Comparison of ENCODE assay signal across 7 cellular contexts in the genomic region with DNA sequence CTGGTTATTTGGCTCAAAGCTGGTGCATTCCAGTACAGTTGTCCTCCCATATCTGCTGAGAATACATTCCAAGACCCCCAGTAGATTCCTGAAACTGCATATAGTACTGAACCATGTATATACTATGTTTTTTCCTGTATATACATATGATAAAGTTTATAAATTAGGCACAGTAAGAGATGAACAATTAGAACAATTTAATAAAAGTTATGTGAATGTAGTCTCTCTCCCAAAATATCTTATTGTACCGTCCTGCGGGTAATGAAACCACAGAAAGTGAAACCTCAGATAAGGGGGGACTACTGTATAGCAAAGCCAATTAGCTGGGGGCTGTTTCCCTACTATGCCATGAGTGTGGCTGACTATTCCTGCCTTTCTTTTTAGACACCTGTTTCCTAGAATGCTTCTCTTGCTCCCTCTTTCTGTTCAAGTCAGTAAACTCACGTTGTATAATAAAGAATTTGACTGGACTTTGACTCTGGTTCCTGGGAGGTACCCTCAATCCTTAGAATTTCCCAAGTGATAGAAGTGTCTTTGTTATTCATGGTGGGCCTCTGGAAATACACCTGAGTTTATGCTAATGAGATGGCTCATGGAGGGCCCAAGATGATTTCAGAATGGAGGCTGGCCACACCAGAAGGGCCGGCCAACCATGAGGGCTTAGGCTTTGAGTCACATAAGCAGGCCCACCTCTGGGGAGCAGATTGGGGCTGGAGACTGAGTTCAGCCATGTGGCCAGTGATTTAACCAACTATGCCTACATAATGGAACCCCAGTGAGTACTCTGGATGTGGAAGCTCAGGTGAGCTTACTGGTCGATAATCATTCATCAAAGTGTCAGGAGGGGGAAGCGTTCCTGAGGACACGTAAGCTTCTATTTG. TPM values are rescaled to one million over a fixed set of nuclear protein-coding genes. Genes with fewer than 3 reads are reported as not detected.
DNase-seq lines count a peak whose midpoint lies in the region; ATAC-seq and TF ChIP-seq lines count a peak whose summit lies in the region.

No MANE protein-coding gene starts in this region.

- peak overlapping the region; percentile 87; the same call in 1 of the 2 replicates for H3K9ac ChIP-seq in PC-3 (ENCODE audit: low read length)

- peaks cover 10% of the 10 kb centered on the region; the same call in 1 of the 2 replicates for H3K79me2 ChIP-seq in PC-3 (ENCODE audit: low read length)

- H3K4me3 ChIP-seq in PC-3 (ENCODE audit: low read length) (peak overlapping the region; percentile 93), epithelial cell of esophagus (ENCODE audit: low read length) (peak overlapping the region; percentile 91), psoas muscle (peak overlapping the region; percentile 96)

- H3K9me3 ChIP-seq in PC-3 (ENCODE audit: low read length) (no peaks in the 10 kb centered on the region), psoas muscle (no peaks in the 10 kb centered on the region)

- no peaks in the 10 kb centered on the region for H3K27me3 ChIP-seq in PC-3 (ENCODE audit: low read length)
- H3K27me3 ChIP-seq in psoas muscle (ENCODE audit: insufficient read depth in 3 of 3, low read length in 2 of 3): no peaks in the 10 kb centered on the region

- TF ChIP-seq CTCF in PC-3 (conservative IDR thresholded peaks at IDR 0.05; ENCODE audit: low read depth, low read length) (no peak), epithelial cell of esophagus (IDR thresholded peaks at IDR 0.05; ENCODE audit: insufficient read depth, low read depth, low read length, missing control alignments) (no peak), psoas muscle (IDR thresholded peaks at IDR 0.05) (no peak)

- H3F3A ChIP-seq in PC-3 (ENCODE audit: low read length, unreplicated experiment): no peaks in the 10 kb centered on the region

- H3K9me2 ChIP-seq in PC-3 (replicated peaks; ENCODE audit: low read length): no peaks in the 10 kb centered on the region

- WGBS in psoas muscle, 3 donors: 84 to 89% (median 85%) methylated on average over 7 of the region's 7 CpGs

- POLR2A ChIA-PET in PC-3 (lab: Charles Lee; ENCODE audit: unreplicated experiment): interaction anchor here (0.6 kb wide), 1 partner anchor 1346 kb away, joined by 4 read pairs; no protein-coding TSS in a partner anchor

- peak; percentile 8 for ATAC-seq in GM19438 (IDR thresholded peaks at IDR 0.05; ENCODE audit: low read depth, unreplicated experiment)
- no peak for ATAC-seq in PC-3
- peak in 1 of 4 donors; percentile 7 for ATAC-seq in psoas muscle
- ATAC-seq in HG02981 (IDR thresholded peaks at IDR 0.05; ENCODE audit: unreplicated experiment): no peak
- no peak for ATAC-seq in HG03039 (IDR thresholded peaks at IDR 0.05; ENCODE audit: unreplicated experiment)

- H2AFZ ChIP-seq in PC-3 (ENCODE audit: low read length): peak overlapping the region; percentile 98

- H4K20me1 ChIP-seq in PC-3 (ENCODE audit: low read length): no peaks in the 10 kb centered on the region

- intact Hi-C loops in PC-3 (cut with micrococcal nuclease): loop anchor here (2.0 kb wide), 1 partner anchor 154 kb away; no protein-coding TSS in a partner anchor
- intact Hi-C loops in psoas muscle (cut with DNase I): loop anchor here (2.0 to 10.0 kb wide), 5 partner anchors 37 to 343 kb away; a partner anchor contains a TSS

- DNase-seq in PC-3 (no peak), epithelial cell of esophagus (ENCODE audit: low read depth) (no peak), psoas muscle (no peak), NCI-H2227 (lab: John Stamatoyannopoulos, UW; ENCODE audit: unreplicated experiment) (no peak)

- H3K4me1 ChIP-seq in PC-3 (ENCODE audit: insufficient read depth, low read length): 0 out of 2 replicates have a peak, but pooled peaks cover 7% of the 10 kb centered on the region
- peaks cover 7% of the 10 kb centered on the region for H3K4me1 ChIP-seq in psoas muscle

- H3K36me3 ChIP-seq in PC-3 (ENCODE audit: low read depth, low read length) (peaks cover 2% of the 10 kb centered on the region; the same call in 1 of the 2 replicates), psoas muscle (ENCODE audit: insufficient read depth in 1 of 2, low read depth in 1 of 2) (peaks cover 0 to 24% of the 10 kb centered on the region in 2 donors)

- H3K4me2 ChIP-seq in PC-3 (ENCODE audit: low read length): peak overlapping the region; percentile 81

- no peak overlapping the region for H3K27ac ChIP-seq in PC-3 (ENCODE audit: low read length)
- H3K27ac ChIP-seq in psoas muscle: peak overlapping the region; percentile 89

- BruUV-seq in PC-3 (replicated peaks; lab: Mats Ljungman, UMichigan): TSS peak; percentile 98

- CTCF ChIA-PET in PC-3 (lab: Charles Lee): no interaction called here

RNA-seq across cellular contexts. Expression of a gene that starts 0.7 kb away (rescaled TPM):
- total RNA-seq in PC-3 (2014; rRNA removed): 5.8 and 9.1 TPM in 2 replicates
- total RNA-seq in psoas muscle: 10 to 100 TPM in 2 of 4 donors, 1 to 10 TPM in 2; 6.2 to 13.0 (median 8.8) TPM
- 10 to 100 TPM in 1 of 3 donors, 1 to 10 TPM in 2; 5.6 to 17.7 (median 7.6) TPM for polyA plus RNA-seq in psoas muscle

RNA-seq across cellular contexts. Expression of a gene that starts 37.5 kb away (rescaled TPM):
- total RNA-seq in PC-3 (2014; rRNA removed) (64.6 and 72.6 TPM in 2 replicates), psoas muscle (10 to 100 TPM; 12.8 to 14.0 (median 13.5) TPM)
- polyA plus RNA-seq in psoas muscle: 10 to 100 TPM; 18.8 to 24.6 (median 22.1) TPM
